Comparison of ENCODE assay signal across 18 cellular contexts in genomic region chr9:36974731-36975130, GRCh38. TPM values are rescaled to one million over a fixed set of nuclear protein-coding genes. Genes with fewer than 3 reads are reported as not detected.
DNase-seq lines count a peak whose midpoint lies in the region; ATAC-seq, FAIRE-seq and TF ChIP-seq lines count a peak whose summit lies in the region.
"Had no signal": no experiment of that assay in that cellular context is flagged by ENCODE, and none has a peak within 500 bp of the region (broad histone marks: within the 10 kb centered on the region; RNA-seq: fewer than 3 reads in every experiment).

No MANE protein-coding gene starts in this region.

- no peaks in the 10 kb centered on the region for H3F3A ChIP-seq in MM.1S (ENCODE audit: insufficient read depth, low read length)
- peaks cover 3% of the 10 kb centered on the region for H3F3A ChIP-seq in neural progenitor cell (ENCODE audit: low read depth)

- no peaks in the 10 kb centered on the region for H4K20me1 ChIP-seq in MM.1S (ENCODE audit: insufficient read depth, low read length)
- H4K20me1 ChIP-seq in neural progenitor cell (ENCODE audit: low read depth): no peaks in the 10 kb centered on the region

- H3K4me1 Mint-ChIP-seq in neural progenitor cell: peaks cover 6% of the 10 kb centered on the region

- ATAC-seq in stimulated activated naive CD8-positive, alpha-beta T cell treated with anti-CD3 and anti-CD28 coated beads, Interleukin-15, Interleukin-2, amounts not matched to agents 100 U/mL and 50 U/mL, for 24 hours: no peak
- ATAC-seq in GM19455 (IDR thresholded peaks at IDR 0.05; ENCODE audit: unreplicated experiment) (no peak), GM19328 (IDR thresholded peaks at IDR 0.05; ENCODE audit: unreplicated experiment) (no peak)
- ATAC-seq: natural killer cell treated with Interleukin-12 subunit alpha and Interleukin-12 subunit beta and Interleukin-15 and Interleukin-18, amount 100 ng/mL, for 72 hours; right cardiac atrium had no signal

- DNase-seq in BJ (ENCODE audit: low read depth) (no peak), MM.1S (no peak), bronchial epithelial cell (ENCODE audit: low read depth) (no peak), neural progenitor cell (ENCODE audit: low spot score) (no peak), cerebellum (ENCODE audit: low spot score) (no peak)
- no peak for DNase-seq in stimulated activated naive CD8-positive, alpha-beta T cell treated with anti-CD3 and anti-CD28 coated beads, Interleukin-15, Interleukin-2, amounts not matched to agents 100 U/mL and 50 U/mL, for 24 hours
- DNase-seq: foreskin melanocyte, KG1, NCI-H1417 treated with DMSO at 0.1 percent for 48 hours, right cardiac atrium, tibial artery had no signal

- H2AFZ ChIP-seq in MM.1S (ENCODE audit: low read length) (no peak overlapping the region), neural progenitor cell (replicated peaks) (no peak overlapping the region)

- H3K27me3 Mint-ChIP-seq in neural progenitor cell (ENCODE audit: insufficient read depth, low read depth): peaks cover 9% of the 10 kb centered on the region

- no peak overlapping the region for H3K4me2 ChIP-seq in MM.1S (ENCODE audit: low read depth, low read length)
- no peak overlapping the region for H3K4me2 ChIP-seq in neural progenitor cell

- H3K4me3 Mint-ChIP-seq in neural progenitor cell: no peak overlapping the region
- H3K4me3 Mint-ChIP-seq: natural killer cell treated with Interleukin-12 subunit alpha and Interleukin-12 subunit beta and Interleukin-15 and Interleukin-18, amount 100 ng/mL, for 72 hours had no signal

- H3K79me2 ChIP-seq in MM.1S (ENCODE audit: low read length) (no peaks in the 10 kb centered on the region), neural progenitor cell (ENCODE audit: low read depth) (no peaks in the 10 kb centered on the region)

- no peak overlapping the region for H3K4me3 ChIP-seq in BJ (ENCODE audit: low read depth, low read length)
- no peak overlapping the region for H3K4me3 ChIP-seq in MM.1S (ENCODE audit: low read length)
- no peak overlapping the region for H3K4me3 ChIP-seq in bronchial epithelial cell (ENCODE audit: low read depth, low read length)
- no peak overlapping the region for H3K4me3 ChIP-seq in neural progenitor cell
- H3K4me3 ChIP-seq: BLaER1 treated with 17β-estradiol and CSF1 and Interleukin-3, amounts not matched to agents 10 nM and 100 nM; lung; SK-N-MC; tibial artery had no signal

- H3K4me1 ChIP-seq in MM.1S (ENCODE audit: low read length): no peaks in the 10 kb centered on the region
- peaks cover under 1% of the 10 kb centered on the region for H3K4me1 ChIP-seq in neural progenitor cell
- H3K4me1 ChIP-seq: tibial artery had no signal

- H3K36me3 Mint-ChIP-seq in neural progenitor cell: no peaks in the 10 kb centered on the region
- H3K36me3 Mint-ChIP-seq: natural killer cell treated with Interleukin-12 subunit alpha and Interleukin-12 subunit beta and Interleukin-15 and Interleukin-18, amount 100 ng/mL, for 72 hours had no signal

- H3K9ac ChIP-seq in MM.1S (ENCODE audit: low read length): no peak overlapping the region
- H3K9ac ChIP-seq in neural progenitor cell: no peak overlapping the region
- H3K9ac ChIP-seq: BLaER1 treated with 17β-estradiol and CSF1 and Interleukin-3, amounts not matched to agents 10 nM and 100 nM had no signal

- no peaks in the 10 kb centered on the region for H3K9me2 ChIP-seq in MM.1S (replicated peaks; ENCODE audit: insufficient read depth, low read length)

- peak; percentile 19; the same call in 1 of the 2 replicates for TF ChIP-seq CTCF in BJ (IDR thresholded peaks at IDR 0.05; ENCODE audit: insufficient read depth, low read depth, low read length)
- TF ChIP-seq CTCF in MM.1S (IDR thresholded peaks at IDR 0.05; ENCODE audit: low read length): peak; percentile 14; the same call in 1 of the 2 replicates
- TF ChIP-seq CTCF in bronchial epithelial cell (IDR thresholded peaks at IDR 0.05; ENCODE audit: insufficient read depth, low read length, severe bottlenecking): peak; percentile 32
- TF ChIP-seq CTCF in neural progenitor cell (IDR thresholded peaks at IDR 0.05): peak; percentile 21

- CTCF ChIA-PET in BJ (lab: Yijun Ruan, JAX): interaction anchor here (0.7 to 1.1 kb wide), 2 partner anchors 102 to 121 kb away, joined by 3 to 6 read pairs; no protein-coding TSS in a partner anchor

- no peaks in the 10 kb centered on the region for H3K9me3 Mint-ChIP-seq in neural progenitor cell
- H3K9me3 Mint-ChIP-seq: natural killer cell treated with Interleukin-12 subunit alpha and Interleukin-12 subunit beta and Interleukin-15 and Interleukin-18, amount 100 ng/mL, for 72 hours had no signal

- H3K9me3 ChIP-seq in MM.1S (replicated peaks; ENCODE audit: insufficient read depth, low read length) (no peaks in the 10 kb centered on the region), neural progenitor cell (ENCODE audit: low read depth) (no peaks in the 10 kb centered on the region)
- H3K9me3 ChIP-seq: BLaER1 treated with 17β-estradiol and CSF1 and Interleukin-3, amounts not matched to agents 10 nM and 100 nM; tibial artery had no signal

- no peak overlapping the region for H3K27ac Mint-ChIP-seq in neural progenitor cell
- H3K27ac Mint-ChIP-seq: natural killer cell treated with Interleukin-12 subunit alpha and Interleukin-12 subunit beta and Interleukin-15 and Interleukin-18, amount 100 ng/mL, for 72 hours had no signal

- H3K36me3 ChIP-seq in BJ (ENCODE audit: control insufficient read depth, insufficient read depth, low read length) (no peaks in the 10 kb centered on the region), MM.1S (replicated peaks; ENCODE audit: insufficient read depth, low read length) (no peaks in the 10 kb centered on the region), bronchial epithelial cell (ENCODE audit: control insufficient read depth, insufficient read depth, low read length) (no peaks in the 10 kb centered on the region), neural progenitor cell (no peaks in the 10 kb centered on the region)
- H3K36me3 ChIP-seq: tibial artery had no signal

- H3K27ac ChIP-seq in MM.1S (ENCODE audit: low read length) (no peak overlapping the region), neural progenitor cell (no peak overlapping the region)
- H3K27ac ChIP-seq: BLaER1 treated with 17β-estradiol and CSF1 and Interleukin-3, amounts not matched to agents 10 nM and 100 nM; SK-N-MC; tibial artery had no signal

- H3K27me3 ChIP-seq in BJ (ENCODE audit: control insufficient read depth, insufficient read depth, low read length): peaks cover 14% of the 10 kb centered on the region
- H3K27me3 ChIP-seq in MM.1S (replicated peaks; ENCODE audit: insufficient read depth, low read length): no peaks in the 10 kb centered on the region
- H3K27me3 ChIP-seq in bronchial epithelial cell (ENCODE audit: control insufficient read depth, insufficient read depth, low read length): no peaks in the 10 kb centered on the region
- no peaks in the 10 kb centered on the region for H3K27me3 ChIP-seq in neural progenitor cell
- H3K27me3 ChIP-seq: BLaER1 treated with 17β-estradiol and CSF1 and Interleukin-3, amounts not matched to agents 10 nM and 100 nM had no signal

- POLR2A ChIA-PET in BJ (lab: Charles Lee): interaction anchor here (0.5 kb wide), 1 partner anchor 910 kb away, joined by 5 read pairs; no protein-coding TSS in a partner anchor

- no peak for FAIRE-seq in bronchial epithelial cell (lab: Jason Lieb, UNC)

RNA-seq across cellular contexts. Expression of gene PAX5, which starts 59.3 kb away (rescaled TPM):
- polyA plus RNA-seq in BJ (2011; rRNA removed): not detected in 2 replicates
- not detected in 2 replicates for polyA minus RNA-seq in BJ (2011; rRNA and poly(A)+ RNA removed)
- total RNA-seq in bronchial epithelial cell: not detected in 2 replicates
- 0.06 TPM in 1 of 2 replicates, not detected in the other for total RNA-seq in neural progenitor cell (ENCODE audit: low replicate concordance)
- 0.64 TPM for total RNA-seq in cerebellum
- total RNA-seq: H4 had no signal
- polyA plus RNA-seq: right cardiac atrium had no signal
